In genomic region chr12:113071427-113072112, GRCh38 we compare ENCODE assay signal across 8 cellular contexts. TPM values are rescaled to one million over a fixed set of nuclear protein-coding genes. Genes with fewer than 3 reads are reported as not detected.
DNase-seq lines count a peak whose midpoint lies in the region; ATAC-seq and TF ChIP-seq lines count a peak whose summit lies in the region.
"Had no signal": no experiment of that assay in that cellular context is flagged by ENCODE, and none has a peak within 500 bp of the region (broad histone marks: within the 10 kb centered on the region; RNA-seq: fewer than 3 reads in every experiment).

No MANE protein-coding gene starts in this region.

- H3K27ac ChIP-seq in HEK293 (ENCODE audit: extremely low read depth, low read depth, low read length) (no peak overlapping the region), esophagus muscularis mucosa (replicated peaks in 1 of 4) (peak overlapping the region in 3 of 4 donors; percentile 49 to 64 (median 51)), foreskin keratinocyte (no peak overlapping the region)
- H3K27ac ChIP-seq: brain microvascular endothelial cell had no signal

- POLR2A ChIA-PET in HEK293 (lab: Yijun Ruan, JAX), result interaction anchor here (0.7 kb wide), 1 partner anchor 106 kb away, joined by 3 read pairs; no protein-coding TSS in a partner anchor

- no peaks in the 10 kb centered on the region for H3K9me3 ChIP-seq in HEK293 (ENCODE audit: control insufficient read depth, insufficient read depth, low read depth, low read length)
- no peaks in the 10 kb centered on the region for H3K9me3 ChIP-seq in esophagus muscularis mucosa

- CTCF ChIA-PET in HEK293 (lab: Yijun Ruan, JAX), result interaction anchor here (0.8 to 1.8 kb wide), 3 partner anchors 23 to 102 kb away, joined by 3 to 10 read pairs (median 6); no protein-coding TSS in a partner anchor

- H3K4me1 ChIP-seq in HEK293 (ENCODE audit: control insufficient read depth, insufficient read depth, low read length), result 0 out of 2 replicates have a peak, but pooled peaks cover 2% of the 10 kb centered on the region
- H3K4me1 ChIP-seq in esophagus muscularis mucosa, result peaks cover 0 to 16% (median 9%) of the 10 kb centered on the region in 4 donors
- no peaks in the 10 kb centered on the region for H3K4me1 ChIP-seq in foreskin keratinocyte

- intact Hi-C loops in esophagus muscularis mucosa (cut with DNase I), result no loop called here
- intact Hi-C loops in sciatic nerve (cut with DNase I), result no loop called here

- peak; percentile 38 for ATAC-seq in sciatic nerve
- ATAC-seq in GM18498 (IDR thresholded peaks at IDR 0.05; ENCODE audit: unreplicated experiment), result no peak
- no peak for ATAC-seq in foreskin keratinocyte

- no peak for TF ChIP-seq POLR2A in esophagus muscularis mucosa (IDR thresholded peaks at IDR 0.05; ENCODE audit: low read depth)

- no peak for TF ChIP-seq CTCF in HEK293 (tag by site-specific recombination; IDR thresholded peaks at IDR 0.05)
- TF ChIP-seq CTCF in esophagus muscularis mucosa (IDR thresholded peaks at IDR 0.05), result no peak
- no peak for TF ChIP-seq CTCF in foreskin keratinocyte (conservative IDR thresholded peaks at IDR 0.05)

- no peak for TF ChIP-seq EP300 in esophagus muscularis mucosa (IDR thresholded peaks at IDR 0.05)

- 80% methylated on average over 15 of the region's 19 CpGs for WGBS in esophagus muscularis mucosa

- peak; percentile 70 for DNase-seq in NCI-H2227 treated with DMSO at 0.1 percent for 48 hours (lab: John Stamatoyannopoulos, UW)
- DNase-seq in esophagus muscularis mucosa (ENCODE audit: extremely low spot score), result no peak
- no peak for DNase-seq in sciatic nerve (ENCODE audit: low spot score)
- no peak for DNase-seq in NOMO-1 treated with DMSO at 0.1 percent for 48 hours (lab: John Stamatoyannopoulos, UW; ENCODE audit: unreplicated experiment)
- no peak for DNase-seq in foreskin keratinocyte
- DNase-seq: brain microvascular endothelial cell had no signal

- H3K4me3 ChIP-seq in HEK293 (ENCODE audit: low read depth, low read length) (no peak overlapping the region), esophagus muscularis mucosa (no peak overlapping the region)

- H3K36me3 ChIP-seq in HEK293 (ENCODE audit: control insufficient read depth in 2 of 2, insufficient read depth in 1 of 2, low read length in 2 of 2), result no peaks in the 10 kb centered on the region
- no peaks in the 10 kb centered on the region for H3K36me3 ChIP-seq in esophagus muscularis mucosa
- H3K36me3 ChIP-seq: brain microvascular endothelial cell had no signal

- H3K27me3 ChIP-seq in esophagus muscularis mucosa, result peaks cover 0 to 28% (median 0%) of the 10 kb centered on the region in 4 donors
- H3K27me3 ChIP-seq in foreskin keratinocyte, result peaks cover 33% of the 10 kb centered on the region
- H3K27me3 ChIP-seq: brain microvascular endothelial cell had no signal

TF ChIP-seq in HEK293, 187 proteins besides CTCF, POLR2A, EP300 and RAD21:
- TF ChIP-seq ZNF10 (tag by site-specific recombination; IDR thresholded peaks at IDR 0.05) (no peak), ZNF658 (tag by site-specific recombination; IDR thresholded peaks at IDR 0.05) (no peak), ZBTB17 (tag by site-specific recombination; IDR thresholded peaks at IDR 0.05) (peak; percentile 37; the same call in 1 of the 2 replicates)

RNA-seq across cellular contexts. Expression of gene DTX1, which starts 15.0 kb away (rescaled TPM):
- total RNA-seq in esophagus muscularis mucosa (1 to 10 TPM; 3.6 to 6.1 (median 4.9) TPM), sciatic nerve (10.1 TPM), foreskin keratinocyte (not detected in 2 replicates)
- polyA plus RNA-seq in foreskin keratinocyte, result not detected in 2 replicates

Comparison
In these comparisons a context has a peak if more than half of its experiments do, and no peak if none do; other contexts are left out.
1. H3K27ac ChIP-seq: peak in esophagus muscularis mucosa (3 of 4); none in HEK293 (single experiment) and foreskin keratinocyte (single experiment).